22 cellular contexts compared by ENCODE assay signal in genomic region chr6:17004269-17004668, GRCh38.
DNase-seq lines count a peak whose midpoint lies in the region; ATAC-seq and TF ChIP-seq lines count a peak whose summit lies in the region.
"Had no signal": no experiment of that assay in that cellular context is flagged by ENCODE, and none has a peak within 500 bp of the region (broad histone marks: within the 10 kb centered on the region; RNA-seq: fewer than 3 reads in every experiment).

No MANE protein-coding gene starts in this region.

- peaks cover 26% of the 10 kb centered on the region for H3K9me3 Mint-ChIP-seq in nephron progenitor cell

- DNase-seq in EH (ENCODE audit: low read depth) (peak; percentile 31), dedifferentiated amniotic fluid mesenchymal stem cell (ENCODE audit: extremely low spot score) (peak; percentile 34), stromal cell of bone marrow (ENCODE audit: low read depth) (peak; percentile 69), hippocampal formation (lab: John Stamatoyannopoulos, UW) (no peak), HCEC 1CT (no peak), nephron progenitor cell (no peak)
- DNase-seq: C1 segment of cervical spinal cord; CD8-positive, alpha-beta memory T cell; H7; Kasumi-1; MG63; NCI-H1048; NCI-H1436; NCI-H2029; NCI-H2171; NCI-H748 treated with DMSO at 0.1 percent for 48 hours; NK-92 treated with Interleukin-12 subunit alpha and Interleukin-12 subunit beta, amount 100 ng/mL, for 24 hours; Peyer's patch had no signal

- H3K4me3 Mint-ChIP-seq in nephron progenitor cell: no peak overlapping the region
- H3K4me3 Mint-ChIP-seq: CD8-positive, alpha-beta memory T cell; IgD-negative memory B cell had no signal

- H3K4me1 Mint-ChIP-seq in nephron progenitor cell: no peaks in the 10 kb centered on the region
- H3K4me1 Mint-ChIP-seq: CD8-positive, alpha-beta memory T cell; IgD-negative memory B cell had no signal

- no peak overlapping the region for H3K27ac Mint-ChIP-seq in nephron progenitor cell
- H3K27ac Mint-ChIP-seq: IgD-negative memory B cell had no signal

- H3K4me1 ChIP-seq in gastroesophageal sphincter: peaks cover 0 to 8% (median 3%) of the 10 kb centered on the region in 3 donors
- H3K4me1 ChIP-seq: A549, Peyer's patch had no signal

- H3K27me3 ChIP-seq in gastroesophageal sphincter: no peaks in the 10 kb centered on the region
- H3K27me3 ChIP-seq: MG63, Peyer's patch had no signal

- no peak for TF ChIP-seq POLR2A in gastroesophageal sphincter (IDR thresholded peaks at IDR 0.05)

- no peaks in the 10 kb centered on the region for H3K36me3 ChIP-seq in gastroesophageal sphincter
- H3K36me3 ChIP-seq: MG63, Peyer's patch had no signal

- TF ChIP-seq CTCF in gastroesophageal sphincter (IDR thresholded peaks at IDR 0.05): no peak
- TF ChIP-seq CTCF in nephron progenitor cell (IDR thresholded peaks at IDR 0.05): no peak

- TF ChIP-seq EP300 in gastroesophageal sphincter (IDR thresholded peaks at IDR 0.05): no peak

- H3K4me3 ChIP-seq in gastroesophageal sphincter: no peak overlapping the region
- H3K4me3 ChIP-seq: A549, MG63, Peyer's patch had no signal

- WGBS in gastroesophageal sphincter (ENCODE audit: low coverage in 1 of 2), 2 donors: 36 to 50% methylated on average over 1 of the region's 1 CpG

- peak; percentile 43 for ATAC-seq in gastroesophageal sphincter
- ATAC-seq: A549, Right ventricle myocardium inferior had no signal

- H3K27me3 Mint-ChIP-seq in nephron progenitor cell (ENCODE audit: low read depth, poor library complexity): peaks cover 16% of the 10 kb centered on the region

- no peak overlapping the region for H3K27ac ChIP-seq in gastroesophageal sphincter
- H3K27ac ChIP-seq: A549, Peyer's patch had no signal

- no peaks in the 10 kb centered on the region for H3K36me3 Mint-ChIP-seq in nephron progenitor cell (ENCODE audit: low read depth)
- H3K36me3 Mint-ChIP-seq: CD8-positive, alpha-beta memory T cell had no signal

- peaks cover 0 to 8% (median 0%) of the 10 kb centered on the region in 3 donors for H3K9me3 ChIP-seq in gastroesophageal sphincter
- H3K9me3 ChIP-seq: MG63, Peyer's patch had no signal

Comparison
In these comparisons a context has a peak if more than half of its experiments do, and no peak if none do; other contexts are left out.
1. DNase-seq: peak in EH (single experiment), dedifferentiated amniotic fluid mesenchymal stem cell (single experiment) and stromal cell of bone marrow (single experiment); none in hippocampal formation (0 of 2), HCEC 1CT (single experiment) and nephron progenitor cell (single experiment).